In genomic region chr4:10096201-10096975, GRCh38 we compare ENCODE assay signal across 8 cellular contexts. TPM values are rescaled to one million over a fixed set of nuclear protein-coding genes. Genes with fewer than 3 reads are reported as not detected.
DNase-seq lines count a peak whose midpoint lies in the region; ATAC-seq and TF ChIP-seq lines count a peak whose summit lies in the region.

No MANE protein-coding gene starts in this region.

- intact Hi-C loops in lower lobe of right lung (cut with DNase I) = no loop called here

- no peaks in the 10 kb centered on the region for H3K27me3 ChIP-seq in lower lobe of right lung (ENCODE audit: low read depth)

- H3K9me3 ChIP-seq in lower lobe of right lung = no peaks in the 10 kb centered on the region

- H3K4me3 ChIP-seq in cardiac fibroblast (replicated peaks in 1 of 2; ENCODE audit: low read depth in 2 of 2, low read length in 2 of 2) = no peak overlapping the region
- H3K4me3 ChIP-seq in lower lobe of right lung = no peak overlapping the region

- H3K27ac ChIP-seq in lower lobe of right lung = peak overlapping the region; percentile 78

- no peak for TF ChIP-seq CTCF in cardiac fibroblast (IDR thresholded peaks at IDR 0.05; ENCODE audit: low read depth, low read length)
- TF ChIP-seq CTCF in lower lobe of right lung (IDR thresholded peaks at IDR 0.05) = no peak

- DNase-seq in 8988T (peak; percentile 97), cardiac fibroblast (ENCODE audit: low read depth in 2 of 2) (peak; percentile 88 to 95), lower lobe of right lung (peak; percentile 70), NCI-H748 (lab: John Stamatoyannopoulos, UW; ENCODE audit: unreplicated experiment) (no peak)
- peak; percentile 70 for DNase-seq in activated CD4-positive, alpha-beta T cell treated with anti-CD3 and anti-CD28 coated beads for 1 hour
- peak; percentile 81 to 82 for DNase-seq in stimulated activated CD8-positive, alpha-beta memory T cell treated with anti-CD3 and anti-CD28 coated beads, Interleukin-15, amount 100 ng/mL, for 48 hours (ENCODE audit: low read depth in 2 of 2)

- peaks cover 70% of the 10 kb centered on the region for H3K4me1 ChIP-seq in lower lobe of right lung

- H3K36me3 ChIP-seq in lower lobe of right lung = peaks cover 92% of the 10 kb centered on the region

- ATAC-seq in GM19372 (IDR thresholded peaks at IDR 0.05; ENCODE audit: low read depth, unreplicated experiment) (peak; percentile 59), HG03520 (IDR thresholded peaks at IDR 0.05; ENCODE audit: unreplicated experiment) (peak; percentile 76), lower lobe of right lung (peak; percentile 50 to 74)

RNA-seq across cellular contexts. Expression of gene WDR1, which starts 20.2 kb away (rescaled TPM):
- total RNA-seq in lower lobe of right lung = 233 TPM
